In genomic region chr4:1870578-1871443, GRCh38 we compare ENCODE assay signal across 8 cellular contexts. TPM values are rescaled to one million over a fixed set of nuclear protein-coding genes. Genes with fewer than 3 reads are reported as not detected.
DNase-seq lines count a peak whose midpoint lies in the region; ATAC-seq lines count a peak whose summit lies in the region.

TSS of gene NSD2 (plus strand) at chr4:1871393. CDS start at chr4:1900655, 29,262 bp downstream.

- H3K4me3 Mint-ChIP-seq in T-helper 17 cell, result peak within 1 kb of the TSS; percentile 88

- peak within 1 kb of the TSS; percentile 99 for H3K4me3 ChIP-seq in urinary bladder (ENCODE audit: low read depth, low read length)

- DNase-seq in NCI-H1436 treated with DMSO at 0.1 percent for 48 hours (lab: John Stamatoyannopoulos, UW), result peak; percentile 20
- peak; percentile 87 to 91 (median 89) for DNase-seq in T-helper 17 cell
- peak; percentile 88 for DNase-seq in amniotic stem cell (lab: John Stamatoyannopoulos, UW)
- DNase-seq in left ventricle myocardium superior, result peak; percentile 94
- peak; percentile 45 for DNase-seq in pulmonary artery endothelial cell (ENCODE audit: low read depth, low spot score)

- peak within 1 kb of the TSS; percentile 95 for H3K27ac Mint-ChIP-seq in T-helper 17 cell

- H3K27ac ChIP-seq in urinary bladder (ENCODE audit: low read depth), result peak within 1 kb of the TSS; percentile 98

- H3K27me3 Mint-ChIP-seq in T-helper 17 cell, result no peaks in the 10 kb centered on the region

- H3K4me1 ChIP-seq in urinary bladder (ENCODE audit: insufficient read depth), result no peaks in the 10 kb centered on the region

- H3K4me1 Mint-ChIP-seq in T-helper 17 cell, result peaks cover 26% of the 10 kb centered on the region

- WGBS in urinary bladder, result under 1% methylated on average over 151 of the region's 155 CpGs

- ATAC-seq in GM18498 (IDR thresholded peaks at IDR 0.05; ENCODE audit: unreplicated experiment) (peak; percentile 69), HG02852 (IDR thresholded peaks at IDR 0.05; ENCODE audit: unreplicated experiment) (peak; percentile 61), T-helper 17 cell (peak; percentile 72), left ventricle myocardium superior (peak; percentile 87)

- intact Hi-C loops in left ventricle myocardium superior (cut with micrococcal nuclease), result no loop called here

- no peaks in the 10 kb centered on the region for H3K36me3 Mint-ChIP-seq in T-helper 17 cell (ENCODE audit: low read depth)

- H3K9me3 ChIP-seq in T-helper 17 cell (ENCODE audit: control insufficient read depth, low read length, poor library complexity, severe bottlenecking), result no peaks in the 10 kb centered on the region

- no peaks in the 10 kb centered on the region for H3K36me3 ChIP-seq in urinary bladder (ENCODE audit: insufficient read depth)

RNA-seq across cellular contexts. Expression of gene NSD2, which starts in this region (rescaled TPM):
- total RNA-seq in T-helper 17 cell, result 10 to 100 TPM; 55.0 to 62.2 TPM
- total RNA-seq in left ventricle myocardium superior, result 45.3 TPM
- total RNA-seq in pulmonary artery endothelial cell, result 65.1 and 109 TPM in 2 replicates
- 60.5 TPM for total RNA-seq in urinary bladder
- polyA plus RNA-seq in urinary bladder, result 13.8 TPM

Comparison
In these comparisons a context has a peak if more than half of its experiments do, and no peak if none do; other contexts are left out.
1. Peak in every context shown above with its lines: DNase-seq, ATAC-seq, H3K4me3 ChIP-seq and H3K27ac ChIP-seq.
2. DNase-seq: peak in every context shown above with its lines; median percentile 94 in left ventricle myocardium superior; 89 in T-helper 17 cell; 88 in amniotic stem cell; 45 in pulmonary artery endothelial cell; 20 in NCI-H1436 treated with DMSO at 0.1 percent for 48 hours.